17 cellular contexts compared by ENCODE assay signal in genomic region chr3:9173445-9173844, GRCh38.
"Had no signal": no experiment of that assay in that cellular context is flagged by ENCODE, and none has a peak within 500 bp of the region (broad histone marks: within the 10 kb centered on the region; RNA-seq: fewer than 3 reads in every experiment).

No MANE protein-coding gene starts in this region.

- H3K27ac ChIP-seq: brain microvascular endothelial cell, gastrocnemius medialis, heart left ventricle, neutrophil, parathyroid adenoma had no signal

- H3K36me3 ChIP-seq: brain microvascular endothelial cell, gastrocnemius medialis, heart left ventricle, neutrophil, stomach had no signal

- H3K4me3 ChIP-seq: gastrocnemius medialis, heart left ventricle, stomach had no signal

- H3K9me3 ChIP-seq: gastrocnemius medialis, heart left ventricle, neutrophil, stomach had no signal

- DNase-seq: activated CD4-positive, alpha-beta T cell treated with anti-CD3 and anti-CD28 coated beads, Interleukin-2, amount 10 ng/mL, durations not matched to agents 24 days and 14 days; activated CD4-positive, CD25-positive, alpha-beta regulatory T cell; activated CD8-positive, alpha-beta memory T cell treated with anti-CD3 and anti-CD28 coated beads, Interleukin-2, amount 50 U/mL, for 4 hours; activated CD8-positive, alpha-beta T cell treated with anti-CD3 and anti-CD28 coated beads, Interleukin-2, amount 10 ng/mL, durations not matched to agents 7 days and 5 days; activated naive CD8-positive, alpha-beta T cell treated with anti-CD3 and anti-CD28 coated beads for 36 hours; activated T-cell treated with anti-CD3 and anti-CD28 coated beads, Interleukin-2, amount 50 U/mL, for 48 hours; brain microvascular endothelial cell; effector memory CD4-positive, alpha-beta T cell; gastrocnemius medialis; heart left ventricle; naive B cell; stimulated activated CD4-positive, alpha-beta T cell treated with anti-CD3 and anti-CD28 coated beads, Interleukin-12 subunit alpha, Interleukin-12 subunit beta, amount 100 ng/mL, for 4 hours; stimulated activated CD4-positive, alpha-beta T cell treated with anti-CD3 and anti-CD28 coated beads, Interleukin-2, amount 100 ng/mL, for 24 hours had no signal

- H3K27me3 ChIP-seq: brain microvascular endothelial cell, gastrocnemius medialis, heart left ventricle, neutrophil, stomach had no signal

- H3K27ac Mint-ChIP-seq: activated CD4-positive, alpha-beta T cell treated with anti-CD3 and anti-CD28 coated beads, Interleukin-2, amount 10 ng/mL, durations not matched to agents 24 days and 14 days; activated CD8-positive, alpha-beta T cell treated with anti-CD3 and anti-CD28 coated beads, Interleukin-2, amount 10 ng/mL, durations not matched to agents 7 days and 5 days; activated naive CD8-positive, alpha-beta T cell treated with anti-CD3 and anti-CD28 coated beads for 36 hours; naive B cell; T-helper 1 cell treated with Interleukin-12 subunit alpha and Interleukin-12 subunit beta and Interleukin-4 antibody, amounts not matched to agents 30 μg/mL and 1 μg/mL, for 36 hours had no signal

- H3K4me1 ChIP-seq: gastrocnemius medialis had no signal

- H3K9me3 Mint-ChIP-seq: activated CD4-positive, alpha-beta T cell treated with anti-CD3 and anti-CD28 coated beads, Interleukin-2, amount 10 ng/mL, durations not matched to agents 24 days and 14 days; activated naive CD8-positive, alpha-beta T cell treated with anti-CD3 and anti-CD28 coated beads for 36 hours; T-helper 1 cell treated with Interleukin-12 subunit alpha and Interleukin-12 subunit beta and Interleukin-4 antibody, amounts not matched to agents 30 μg/mL and 1 μg/mL, for 36 hours had no signal

- H3K27me3 Mint-ChIP-seq: activated CD4-positive, alpha-beta T cell treated with anti-CD3 and anti-CD28 coated beads, Interleukin-2, amount 10 ng/mL, durations not matched to agents 24 days and 14 days; activated naive CD8-positive, alpha-beta T cell treated with anti-CD3 and anti-CD28 coated beads for 36 hours; naive B cell had no signal

- H3K4me3 Mint-ChIP-seq: activated CD4-positive, alpha-beta T cell treated with anti-CD3 and anti-CD28 coated beads, Interleukin-2, amount 10 ng/mL, durations not matched to agents 24 days and 14 days; activated CD8-positive, alpha-beta T cell treated with anti-CD3 and anti-CD28 coated beads, Interleukin-2, amount 10 ng/mL, durations not matched to agents 7 days and 5 days; activated naive CD8-positive, alpha-beta T cell treated with anti-CD3 and anti-CD28 coated beads for 36 hours; T-helper 1 cell treated with Interleukin-12 subunit alpha and Interleukin-12 subunit beta and Interleukin-4 antibody, amounts not matched to agents 30 μg/mL and 1 μg/mL, for 36 hours had no signal

- ATAC-seq: activated CD8-positive, alpha-beta T cell treated with anti-CD3 and anti-CD28 coated beads, Interleukin-2, amount 10 ng/mL, durations not matched to agents 7 days and 5 days; gastrocnemius medialis had no signal

- H3K36me3 Mint-ChIP-seq: activated naive CD8-positive, alpha-beta T cell treated with anti-CD3 and anti-CD28 coated beads for 36 hours; naive B cell had no signal
